14 cellular contexts compared by ENCODE assay signal in genomic region chr16:57760357-57761160, GRCh38. TPM values are rescaled to one million over a fixed set of nuclear protein-coding genes. Genes with fewer than 3 reads are reported as not detected.
DNase-seq lines count a peak whose midpoint lies in the region; ATAC-seq and TF ChIP-seq lines count a peak whose summit lies in the region.
"Had no signal": no experiment of that assay in that cellular context is flagged by ENCODE, and none has a peak within 500 bp of the region (broad histone marks: within the 10 kb centered on the region; RNA-seq: fewer than 3 reads in every experiment).

No MANE protein-coding gene starts in this region.

- peak overlapping the region; percentile 4; the same call in 1 of the 2 replicates for H3K14ac ChIP-seq in H9 (ENCODE audit: insufficient read depth, low read length)

- H3K27me3 Mint-ChIP-seq in H9 (ENCODE audit: low read depth) (no peaks in the 10 kb centered on the region; the same call in 1 of the 2 replicates), nephron progenitor cell (ENCODE audit: low read depth, poor library complexity) (no peaks in the 10 kb centered on the region)
- H3K27me3 Mint-ChIP-seq in central memory CD8-positive, alpha-beta T cell = no peaks in the 10 kb centered on the region

- no peak overlapping the region for H3K56ac ChIP-seq in H9 (ENCODE audit: insufficient read length, low read depth, low read length)

- H3K27ac ChIP-seq in H9 (ENCODE audit: insufficient read length, low read depth, low read length) (no peak overlapping the region), caudate nucleus (ENCODE audit: low read depth, low read length) (no peak overlapping the region)
- H3K27ac ChIP-seq: BLaER1 had no signal

- no peak overlapping the region for H2BK5ac ChIP-seq in H9 (ENCODE audit: insufficient read length, low read length)

- H3K4me2 ChIP-seq in H9 (ENCODE audit: insufficient read depth, insufficient read length, low read length) = no peak overlapping the region
- H3K4me2 ChIP-seq: BLaER1 had no signal

- H3K4me3 Mint-ChIP-seq in H9 (no peak overlapping the region), nephron progenitor cell (no peak overlapping the region)
- H3K4me3 Mint-ChIP-seq in central memory CD8-positive, alpha-beta T cell = no peak overlapping the region

- peaks cover 12% of the 10 kb centered on the region for H3K36me3 ChIP-seq in BE2C

- no peaks in the 10 kb centered on the region for H3K79me2 ChIP-seq in H9 (ENCODE audit: insufficient read depth, low read length)

- TF ChIP-seq CTCF in BE2C (IDR thresholded peaks at IDR 0.05; ENCODE audit: low read depth, low read length) (no peak), H9 (conservative IDR thresholded peaks at IDR 0.05) (0 out of 3 replicates have a peak, but pooled peaks have one; percentile 13), nephron progenitor cell (IDR thresholded peaks at IDR 0.05) (no peak)

- no peak overlapping the region for H2BK20ac ChIP-seq in H9 (ENCODE audit: low read depth, low read length, poor library complexity, severe bottlenecking)

- H4K8ac ChIP-seq in H9 (replicated peaks; ENCODE audit: insufficient read length, low read depth, low read length) = no peak overlapping the region

- H4K91ac ChIP-seq in H9 (ENCODE audit: insufficient read length, low read depth, low read length) = no peak overlapping the region

- H3K27me3 ChIP-seq in BE2C (no peaks in the 10 kb centered on the region), H9 (ENCODE audit: insufficient read depth, low read length) (no peaks in the 10 kb centered on the region)
- H3K27me3 ChIP-seq: BLaER1 had no signal

- H3K23me2 ChIP-seq in H9 (ENCODE audit: insufficient read length, low read depth, low read length, poor library complexity, severe bottlenecking) = no peaks in the 10 kb centered on the region

- no peak overlapping the region for H3K18ac ChIP-seq in H9 (ENCODE audit: insufficient read length, low read depth, low read length)

- no peak overlapping the region for H2AK5ac ChIP-seq in H9 (ENCODE audit: insufficient read length, low read length)

- H3K9ac ChIP-seq in H9 (ENCODE audit: extremely low read depth, insufficient read length, low read length) = no peak overlapping the region
- H3K9ac ChIP-seq: BLaER1 had no signal

- no CpG with 5 or more reads among the region's 40 CpGs for WGBS in H9 (ENCODE audit: extremely low coverage, insufficient read length, low lambda C conversion rate)

- H3T11ph ChIP-seq in H9 (ENCODE audit: low read length) = no peak overlapping the region

- no peak for ATAC-seq in central memory CD8-positive, alpha-beta T cell (replicated peaks; ENCODE audit: extremely low read depth, poor library complexity, severe bottlenecking)

- H3K4me1 ChIP-seq in BE2C = peaks cover 16% of the 10 kb centered on the region
- peaks cover 4% of the 10 kb centered on the region; the same call in 1 of the 2 replicates for H3K4me1 ChIP-seq in H9 (ENCODE audit: insufficient read depth, low read length)

- H3K79me1 ChIP-seq in H9 (ENCODE audit: insufficient read depth, low read depth, low read length, poor library complexity, severe bottlenecking) = no peaks in the 10 kb centered on the region

- H3K4me1 Mint-ChIP-seq in H9 (peaks cover 6 to 30% of the 10 kb centered on the region in 2 experiments), nephron progenitor cell (peaks cover 22% of the 10 kb centered on the region)
- H3K4me1 Mint-ChIP-seq in central memory CD8-positive, alpha-beta T cell = no peaks in the 10 kb centered on the region

- no peak overlapping the region for H4K5ac ChIP-seq in H9 (ENCODE audit: insufficient read length, low read depth, low read length)

- H2BK15ac ChIP-seq in H9 (ENCODE audit: low read depth, low read length) = no peak overlapping the region

- H4K20me1 ChIP-seq in H9 (ENCODE audit: control insufficient read depth, insufficient read depth, insufficient read length) = peaks cover 3% of the 10 kb centered on the region
- H4K20me1 ChIP-seq: BLaER1 had no signal

- H3K23ac ChIP-seq in H9 (ENCODE audit: insufficient read length, low read depth, low read length) = no peak overlapping the region

- no peak overlapping the region for H3K4me3 ChIP-seq in BE2C (ENCODE audit: low read depth, low read length)
- H3K4me3 ChIP-seq: BLaER1 had no signal

- H3K9me3 ChIP-seq in BE2C (no peaks in the 10 kb centered on the region), H9 (ENCODE audit: control insufficient read depth, low read depth, low read length) (no peaks in the 10 kb centered on the region)
- H3K9me3 ChIP-seq: BLaER1 had no signal

- no peak overlapping the region for H3K4ac ChIP-seq in H9 (ENCODE audit: low read depth, low read length)

- no peak overlapping the region for H2AFZ ChIP-seq in H9 (ENCODE audit: low read length)

- DNase-seq in BE2C = peak; percentile 12
- peak; percentile 58 for DNase-seq in H9
- DNase-seq in central memory CD8-positive, alpha-beta T cell (ENCODE audit: low spot score in 2 of 2) = no peak
- no peak for DNase-seq in nephron progenitor cell
- no peak for DNase-seq in caudate nucleus (lab: John Stamatoyannopoulos, UW)
- DNase-seq in 8988T = no peak
- DNase-seq in NCI-H446 treated with DMSO at 0.1 percent for 48 hours (lab: John Stamatoyannopoulos, UW) = no peak
- DNase-seq in EL = no peak
- DNase-seq: DMS153, MM.1S, NCI-H1105, NCI-H1694 treated with DMSO at 0.1 percent for 48 hours, SIG-M5 had no signal

- H3K9me3 Mint-ChIP-seq in H9 = no peaks in the 10 kb centered on the region
- H3K9me3 Mint-ChIP-seq in central memory CD8-positive, alpha-beta T cell = no peaks in the 10 kb centered on the region
- H3K9me3 Mint-ChIP-seq in nephron progenitor cell = no peaks in the 10 kb centered on the region

- H2BK120ac ChIP-seq in H9 (ENCODE audit: low read depth, low read length, poor library complexity, severe bottlenecking) = no peak overlapping the region

- H2BK12ac ChIP-seq in H9 (ENCODE audit: insufficient read length, low read depth, low read length) = no peak overlapping the region

- H3K27ac Mint-ChIP-seq in H9 (peak overlapping the region in 1 of 3 experiments; percentile 73; a peak in 1 of 7 replicates), nephron progenitor cell (peak overlapping the region; percentile 57)
- peak overlapping the region; percentile 26 for H3K27ac Mint-ChIP-seq in central memory CD8-positive, alpha-beta T cell (ENCODE audit: low read depth)

- H3K36me3 Mint-ChIP-seq in H9 (ENCODE audit: insufficient read depth in 1 of 3, low read depth in 3 of 3) = peaks cover 4 to 14% (median 13%) of the 10 kb centered on the region in 3 experiments; a peak in 6 of 7 replicates
- H3K36me3 Mint-ChIP-seq in central memory CD8-positive, alpha-beta T cell (ENCODE audit: insufficient read depth) = no peaks in the 10 kb centered on the region
- peaks cover 8% of the 10 kb centered on the region for H3K36me3 Mint-ChIP-seq in nephron progenitor cell (ENCODE audit: low read depth)

RNA-seq across cellular contexts. Expression of gene KATNB1, which starts 25.0 kb away (rescaled TPM):
- polyA plus RNA-seq in BE2C (2012; ENCODE audit: insufficient read depth, insufficient read length, low read depth) = 99.0 TPM
- total RNA-seq in H9 (2021) = 25.7 and 29.9 TPM in 2 replicates

RNA-seq across cellular contexts. Expression of gene KIFC3, which starts 41.7 kb away (rescaled TPM):
- polyA plus RNA-seq in BE2C (2012; ENCODE audit: insufficient read depth, insufficient read length, low read depth) = 36.8 TPM
- total RNA-seq in H9 (2021) = 3.5 and 5.0 TPM in 2 replicates

Comparison
In these comparisons a context has a peak if more than half of its experiments do, and no peak if none do; other contexts are left out.
1. DNase-seq: peak in BE2C (single experiment) and H9 (single experiment); none in central memory CD8-positive, alpha-beta T cell (0 of 2), nephron progenitor cell (single experiment), caudate nucleus (0 of 61), 8988T (single experiment), NCI-H446 treated with DMSO at 0.1 percent for 48 hours (single experiment) and EL (single experiment).